In genomic region chr20:3318226-3318884, GRCh38 we compare ENCODE assay signal across 16 cellular contexts.
"Had no signal": no experiment of that assay in that cellular context is flagged by ENCODE, and none has a peak within 500 bp of the region (broad histone marks: within the 10 kb centered on the region; RNA-seq: fewer than 3 reads in every experiment).

No MANE protein-coding gene starts in this region.

- ATAC-seq: left lung had no signal

- H3K27ac Mint-ChIP-seq: activated CD4-positive, alpha-beta memory T cell treated with anti-CD3 and anti-CD28 coated beads for 36 hours; activated naive CD8-positive, alpha-beta T cell had no signal

- H3K9me3 Mint-ChIP-seq: activated CD4-positive, alpha-beta memory T cell treated with anti-CD3 and anti-CD28 coated beads for 36 hours; nephron progenitor cell had no signal

- H3K36me3 Mint-ChIP-seq: activated naive CD8-positive, alpha-beta T cell had no signal

- H3K4me3 Mint-ChIP-seq: activated CD4-positive, alpha-beta memory T cell treated with anti-CD3 and anti-CD28 coated beads for 36 hours; activated naive CD8-positive, alpha-beta T cell; nephron progenitor cell had no signal

- H3K4me1 ChIP-seq: colonic mucosa had no signal

- H3K27me3 Mint-ChIP-seq: activated CD4-positive, alpha-beta memory T cell treated with anti-CD3 and anti-CD28 coated beads for 36 hours; activated naive CD8-positive, alpha-beta T cell had no signal

- H3K27me3 ChIP-seq: cardiac muscle cell, colonic mucosa, left lung, sigmoid colon, upper lobe of left lung had no signal

- H3K27ac ChIP-seq: cardiac muscle cell, colonic mucosa, left lung, sigmoid colon, upper lobe of left lung had no signal

- DNase-seq: activated CD4-positive, alpha-beta memory T cell treated with anti-CD3 and anti-CD28 coated beads for 36 hours; activated CD4-positive, alpha-beta T cell treated with anti-CD3 and anti-CD28 coated beads for 1 hour; activated gamma-delta T cell; activated T-cell treated with anti-CD3 and anti-CD28 coated beads, Interleukin-2, amount 50 U/mL, for 48 hours; colonic mucosa; hypothalamus; left lung; mesendoderm; nephron progenitor cell; sigmoid colon; stimulated activated naive CD4-positive, alpha-beta T cell treated with Interleukin-2 at 50 U/mL for 16 hours; SW 1271; upper lobe of left lung had no signal

- H3K9me3 ChIP-seq: colonic mucosa, left lung, sigmoid colon, upper lobe of left lung had no signal

- H3K36me3 ChIP-seq: colonic mucosa had no signal

- FAIRE-seq: endothelial cell of umbilical vein had no signal

- H3K4me3 ChIP-seq: cardiac muscle cell, colonic mucosa, left lung, sigmoid colon, upper lobe of left lung had no signal
